In the genomic region with DNA sequence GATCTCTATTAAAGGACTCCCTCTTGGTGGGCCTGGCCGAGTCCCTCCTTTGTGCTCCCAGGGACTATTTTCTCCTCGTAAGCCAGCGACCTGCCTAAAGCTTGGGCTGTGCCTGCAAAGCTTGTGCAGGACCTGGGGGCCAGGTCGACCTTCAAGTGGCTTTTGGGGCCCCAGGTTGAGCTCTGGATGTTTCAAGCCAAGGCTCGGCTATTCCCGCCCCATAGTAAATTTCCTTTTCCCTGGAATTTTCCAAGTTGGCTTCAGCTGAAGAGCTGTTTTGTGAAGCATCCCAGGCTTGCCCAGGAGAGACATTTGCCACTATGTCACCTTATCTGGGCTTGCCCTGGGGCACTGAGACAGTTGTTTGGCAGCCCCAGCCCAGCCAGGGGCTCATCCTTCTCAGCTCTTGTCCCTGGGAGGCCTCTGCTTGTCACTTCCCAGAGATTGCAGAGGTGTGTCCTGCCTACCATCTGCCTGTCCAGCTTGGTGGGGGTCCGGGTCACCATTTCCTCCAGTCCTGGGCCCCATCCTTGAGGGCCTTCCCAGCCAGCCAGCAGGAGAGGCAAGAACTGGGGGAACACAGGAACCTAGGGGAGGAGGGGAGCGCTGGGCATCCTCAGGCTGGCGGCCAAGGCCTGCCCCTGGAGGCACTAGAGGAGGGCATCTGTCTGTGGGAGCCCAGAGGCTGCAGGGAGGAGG, we compare ENCODE assay signal across 9 cellular contexts. TPM values are rescaled to one million over a fixed set of nuclear protein-coding genes. Genes with fewer than 3 reads are reported as not detected.
DNase-seq lines count a peak whose midpoint lies in the region; ATAC-seq and TF ChIP-seq lines count a peak whose summit lies in the region.
"Had no signal": no experiment of that assay in that cellular context is flagged by ENCODE, and none has a peak within 500 bp of the region (broad histone marks: within the 10 kb centered on the region; RNA-seq: fewer than 3 reads in every experiment).

No MANE protein-coding gene starts in this region.

- WGBS in mammary epithelial cell (ENCODE audit: low coverage, missing lambda C conversion rate) = 35% methylated on average over 8 of the region's 9 CpGs
- WGBS in urinary bladder = 37% methylated on average over 9 of the region's 9 CpGs

- no peak for ATAC-seq in naive B cell (ENCODE audit: low read depth in 2 of 2)
- ATAC-seq in HG03045 (IDR thresholded peaks at IDR 0.05; ENCODE audit: unreplicated experiment) = no peak

- no peak overlapping the region for H3K9ac ChIP-seq in mammary epithelial cell (ENCODE audit: insufficient read depth, low read length)

- H3K4me3 ChIP-seq in mammary epithelial cell (replicated peaks in 1 of 3; ENCODE audit: insufficient read depth in 1 of 3, low read depth in 2 of 3, low read length in 3 of 3) (no peak overlapping the region), urinary bladder (ENCODE audit: low read depth, low read length) (no peak overlapping the region)

- H3K4me3 Mint-ChIP-seq in MCF 10A (ENCODE audit: unreplicated experiment) = no peak overlapping the region
- peak overlapping the region in 5 of 8 donors; percentile 51 to 81 (median 73) for H3K4me3 Mint-ChIP-seq in naive B cell

- peaks cover 11% of the 10 kb centered on the region for H3K36me3 ChIP-seq in mammary epithelial cell (ENCODE audit: insufficient read depth, low read length)
- peaks cover 5% of the 10 kb centered on the region for H3K36me3 ChIP-seq in urinary bladder (ENCODE audit: insufficient read depth)

- BruUV-seq in MCF 10A (replicated peaks; lab: Mats Ljungman, UMichigan) (no TSS peak), mammary epithelial cell (replicated peaks; lab: Mats Ljungman, UMichigan) (no TSS peak)

- H3K27ac Mint-ChIP-seq in MCF 10A (ENCODE audit: low read depth, unreplicated experiment) (peak overlapping the region; percentile 20), naive B cell (peak overlapping the region in 5 of 6 donors; percentile 78 to 98 (median 97))

- peaks cover 27% of the 10 kb centered on the region for H3K4me1 Mint-ChIP-seq in MCF 10A (ENCODE audit: insufficient read depth, unreplicated experiment)
- peaks cover 43 to 48% (median 43%) of the 10 kb centered on the region in 3 donors for H3K4me1 Mint-ChIP-seq in naive B cell

- H3K36me3 Mint-ChIP-seq in MCF 10A (ENCODE audit: insufficient read depth, unreplicated experiment) (peaks cover 48% of the 10 kb centered on the region), naive B cell (no peaks in the 10 kb centered on the region)

- TF ChIP-seq CTCF in MCF 10A (IDR thresholded peaks at IDR 0.05; ENCODE audit: unreplicated experiment) = no peak
- TF ChIP-seq CTCF in mammary epithelial cell (conservative IDR thresholded peaks at IDR 0.05 in 1 of 2, IDR thresholded peaks at IDR 0.05 in 1 of 2; ENCODE audit: extremely low read depth in 1 of 2, insufficient read depth in 1 of 2, low read depth in 1 of 2, low read length in 2 of 2) = no peak

- H3K27me3 ChIP-seq in mammary epithelial cell (ENCODE audit: insufficient read depth, low read length) = no peaks in the 10 kb centered on the region

- H3K4me2 ChIP-seq in mammary epithelial cell (ENCODE audit: insufficient read depth, low read depth, low read length) = no peak overlapping the region

- H3K27ac ChIP-seq in mammary epithelial cell (ENCODE audit: insufficient read depth, low read depth, low read length) (no peak overlapping the region), urinary bladder (ENCODE audit: low read depth) (peak overlapping the region; percentile 27)

- H3K79me2 ChIP-seq in mammary epithelial cell (ENCODE audit: insufficient read depth, low read length) = no peaks in the 10 kb centered on the region

- H3K4me1 ChIP-seq in mammary epithelial cell (ENCODE audit: insufficient read depth, low read length) = peaks cover 19% of the 10 kb centered on the region
- no peaks in the 10 kb centered on the region for H3K4me1 ChIP-seq in urinary bladder (ENCODE audit: insufficient read depth)

- no peaks in the 10 kb centered on the region for H3K9me3 ChIP-seq in mammary epithelial cell (replicated peaks; ENCODE audit: insufficient read depth, low read length)
- H3K9me3 ChIP-seq: Caco-2 had no signal

- H2AFZ ChIP-seq in mammary epithelial cell (ENCODE audit: low read depth, low read length) = no peak overlapping the region

- H3K27me3 Mint-ChIP-seq in MCF 10A (ENCODE audit: insufficient read depth, unreplicated experiment) (no peaks in the 10 kb centered on the region), naive B cell (no peaks in the 10 kb centered on the region)

- CTCF ChIA-PET in MCF 10A (lab: Yijun Ruan, JAX) (interaction anchor here (0.6 to 0.8 kb wide), 2 partner anchors 184 to 368 kb away, joined by 3 to 4 read pairs; no protein-coding TSS in a partner anchor), mammary epithelial cell (lab: Charles Lee; ENCODE audit: low non-redundant PET) (no interaction called here)

- H3K9me3 Mint-ChIP-seq in MCF 10A (ENCODE audit: unreplicated experiment) = no peaks in the 10 kb centered on the region
- no peaks in the 10 kb centered on the region for H3K9me3 Mint-ChIP-seq in naive B cell

- no peak for DNase-seq in MCF 10A (ENCODE audit: unreplicated experiment)
- no peak for DNase-seq in mammary epithelial cell
- peak; percentile 27 for DNase-seq in cerebellum (ENCODE audit: low spot score)
- DNase-seq in naive B cell = no peak
- DNase-seq in SIG-M5 treated with dmso at 0.1 percent for 504 hours (lab: John Stamatoyannopoulos, UW; ENCODE audit: unreplicated experiment) = no peak
- no peak for DNase-seq in SHP77 (lab: John Stamatoyannopoulos, UW)
- DNase-seq: Caco-2 had no signal

- POLR2A ChIA-PET in MCF 10A (lab: Yijun Ruan, JAX) = interaction anchor here (0.8 to 3.1 kb wide), 7 partner anchors 12 to 193 kb away, joined by 3 to 15 read pairs (median 3); a partner anchor contains a TSS

- intact Hi-C loops in MCF 10A (cut with micrococcal nuclease) (no loop called here), mammary epithelial cell (cut with micrococcal nuclease) (no loop called here)

- dilution Hi-C loops in mammary epithelial cell (cut with HindIII; ENCODE audit: low sequenced_read_pairs) = no loop called here

- no peaks in the 10 kb centered on the region for H4K20me1 ChIP-seq in mammary epithelial cell (ENCODE audit: insufficient read depth, low read length)

- in situ Hi-C loops in mammary epithelial cell (cut with MboI; ENCODE audit: low sequenced_read_pairs in 2 of 2) = no loop called here

RNA-seq across cellular contexts. Expression of a gene that starts 20.2 kb away (rescaled TPM):
- total RNA-seq in MCF 10A (2022) (94.4 and 100 TPM in 2 replicates), mammary epithelial cell (10 to 100 TPM in 1 of 2 donors, 1 to 10 TPM in 1; 8.0 to 55.6 TPM), cerebellum (24.6 TPM), urinary bladder (13.3 TPM)
- polyA plus RNA-seq in mammary epithelial cell (6.0 TPM), naive B cell (ENCODE audit: low read depth in 6 of 6) (10 to 100 TPM in 5 of 6 donors, 1 to 10 TPM in 1; 5.8 to 22.8 (median 13.4) TPM), urinary bladder (36.7 TPM)
- 5.7 TPM for polyA minus RNA-seq in mammary epithelial cell

RNA-seq across cellular contexts. Expression of a gene that starts 27.7 kb away (rescaled TPM):
- total RNA-seq in MCF 10A (2022) (2,090 and 2,238 TPM in 2 replicates), mammary epithelial cell (1,000 to 10,000 TPM; 1,812 to 2,252 TPM), cerebellum (764 TPM), urinary bladder (1,408 TPM)
- polyA plus RNA-seq in mammary epithelial cell (7,269 TPM), naive B cell (ENCODE audit: low read depth in 6 of 6) (1,000 to 10,000 TPM; 2,925 to 4,431 (median 4,097) TPM), urinary bladder (1,866 TPM)
- polyA minus RNA-seq in mammary epithelial cell = 2,221 TPM
